ENCODE assay signal across 11 cellular contexts in the genomic region with DNA sequence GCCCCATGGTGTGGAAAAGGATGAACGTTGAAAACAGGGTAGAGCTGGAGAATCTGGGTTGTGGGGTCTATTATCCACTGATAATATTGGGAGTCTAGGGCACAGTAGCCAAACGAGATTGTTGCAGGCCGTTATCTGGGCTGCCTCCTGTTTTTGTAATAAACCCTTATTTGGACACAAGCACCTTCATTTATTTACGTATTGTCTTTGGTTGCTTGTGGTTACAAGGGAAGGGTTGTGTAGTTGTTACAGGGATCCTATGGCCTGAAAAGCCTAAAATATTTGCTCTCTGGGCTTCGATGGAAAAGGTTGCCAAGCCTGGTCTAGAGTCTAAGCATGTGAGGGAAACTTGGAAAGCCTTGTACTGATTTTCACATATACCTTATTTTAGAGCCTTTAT. TPM values are rescaled to one million over a fixed set of nuclear protein-coding genes. Genes with fewer than 3 reads are reported as not detected.
"Had no signal": no experiment of that assay in that cellular context is flagged by ENCODE, and none has a peak within 500 bp of the region (broad histone marks: within the 10 kb centered on the region; RNA-seq: fewer than 3 reads in every experiment).

No MANE protein-coding gene starts in this region.

- FAIRE-seq: HTR-8/SVneo had no signal

- H3K4me3 Mint-ChIP-seq: HFFc6 had no signal

- H3K27me3 Mint-ChIP-seq: IgD-negative memory B cell had no signal

- H3K9ac ChIP-seq: GM23248 had no signal

- H2AFZ ChIP-seq: GM23248 had no signal

- DNase-seq: GM23248, GOT3, H7, HFFc6, KG1 had no signal

- H3K9me3 ChIP-seq: HAP-1 had no signal

- H3K36me3 Mint-ChIP-seq: IgD-negative memory B cell had no signal

- H3K27ac Mint-ChIP-seq: HFFc6 had no signal

- H3K4me3 ChIP-seq: GM23248, HAP-1 had no signal

- ATAC-seq: HCT116 had no signal

- H3K27ac ChIP-seq: GM23248 had no signal

- H3K9me3 Mint-ChIP-seq: HFFc6, IgD-negative memory B cell had no signal

RNA-seq across cellular contexts. Expression of gene KRT222, which starts 13.0 kb away (rescaled TPM):
- total RNA-seq: GM23248, HFFc6, HT-29 had no signal
- polyA plus RNA-seq: GM23248, IgD-negative memory B cell had no signal

RNA-seq across cellular contexts. Expression of gene KRT24, which starts 51.6 kb away (rescaled TPM):
- total RNA-seq: GM23248, H4, H7, HFFc6, HT-29 had no signal
- polyA plus RNA-seq: GM23248, IgD-negative memory B cell had no signal
